11 cellular contexts compared by ENCODE assay signal in the genomic region with DNA sequence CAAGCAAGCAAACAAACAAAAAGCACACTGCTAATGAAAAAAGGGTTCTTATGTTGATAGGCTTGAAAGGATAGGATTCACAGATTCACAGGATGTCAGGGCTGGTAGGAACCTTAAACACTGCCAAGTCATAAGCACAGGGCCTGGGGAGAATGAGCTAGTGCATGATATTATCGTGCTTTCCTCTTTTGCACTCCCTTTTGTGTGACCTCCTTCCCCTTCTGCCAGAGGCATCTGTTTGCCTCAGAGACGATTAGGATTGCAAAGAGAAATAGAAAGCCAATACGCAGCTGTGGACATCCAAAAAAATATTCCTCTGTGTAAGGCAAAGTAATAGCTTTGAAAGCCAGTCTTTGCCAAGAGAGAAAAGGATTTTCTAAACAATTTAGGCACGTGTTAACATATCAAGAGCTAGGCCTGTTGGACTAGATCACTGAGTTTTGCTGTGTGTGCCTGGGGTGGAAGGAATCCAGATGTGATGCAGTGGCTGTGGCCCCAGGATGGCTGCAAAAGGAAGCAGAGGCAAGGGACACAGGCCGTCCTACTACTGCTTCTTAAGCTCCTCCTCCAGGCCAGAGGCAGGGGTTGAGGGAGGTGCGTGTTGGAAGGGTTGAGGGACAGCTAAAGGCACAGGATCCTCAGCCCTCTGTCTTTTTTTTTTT. TPM values are rescaled to one million over a fixed set of nuclear protein-coding genes. Genes with fewer than 3 reads are reported as not detected.
DNase-seq lines count a peak whose midpoint lies in the region; ATAC-seq and TF ChIP-seq lines count a peak whose summit lies in the region.
"Had no signal": no experiment of that assay in that cellular context is flagged by ENCODE, and none has a peak within 500 bp of the region (broad histone marks: within the 10 kb centered on the region; RNA-seq: fewer than 3 reads in every experiment).

No MANE protein-coding gene starts in this region.

- no peak overlapping the region for H3K4me3 ChIP-seq in CD4-positive, CD25-positive, alpha-beta regulatory T cell (ENCODE audit: low read depth, low read length)
- no peak overlapping the region for H3K4me3 ChIP-seq in muscle layer of colon (ENCODE audit: low read depth in 1 of 2, low read length in 2 of 2)

- H3K4me3 Mint-ChIP-seq in CD4-positive, CD25-positive, alpha-beta regulatory T cell: no peak overlapping the region
- H3K4me3 Mint-ChIP-seq in CD14-positive monocyte: no peak overlapping the region

- H3K27me3 Mint-ChIP-seq in CD4-positive, CD25-positive, alpha-beta regulatory T cell: peaks cover 6% of the 10 kb centered on the region
- peaks cover 3 to 8% (median 4%) of the 10 kb centered on the region in 3 donors for H3K27me3 Mint-ChIP-seq in CD14-positive monocyte (ENCODE audit: low read depth in 3 of 3)

- H3K4me1 Mint-ChIP-seq in CD4-positive, CD25-positive, alpha-beta regulatory T cell: peaks cover 4 to 15% (median 10%) of the 10 kb centered on the region in 4 donors
- H3K4me1 Mint-ChIP-seq in CD14-positive monocyte: peaks cover 16% of the 10 kb centered on the region

- no peaks in the 10 kb centered on the region for H3K9me3 Mint-ChIP-seq in CD4-positive, CD25-positive, alpha-beta regulatory T cell
- peaks cover 0 to 12% (median 4%) of the 10 kb centered on the region in 7 donors for H3K9me3 Mint-ChIP-seq in CD14-positive monocyte

- H3K27me3 ChIP-seq in CD4-positive, CD25-positive, alpha-beta regulatory T cell (ENCODE audit: control insufficient read depth, insufficient read depth, low read length): no peaks in the 10 kb centered on the region
- no peaks in the 10 kb centered on the region for H3K27me3 ChIP-seq in muscle layer of colon (ENCODE audit: control insufficient read depth in 1 of 2, insufficient read depth in 2 of 2, low read length in 2 of 2)

- peak overlapping the region in 2 of 3 donors; percentile 11 to 79 for H3K27ac Mint-ChIP-seq in CD4-positive, CD25-positive, alpha-beta regulatory T cell
- H3K27ac Mint-ChIP-seq in CD14-positive monocyte: no peak overlapping the region

- H3K36me3 Mint-ChIP-seq in CD4-positive, CD25-positive, alpha-beta regulatory T cell: no peaks in the 10 kb centered on the region
- H3K36me3 Mint-ChIP-seq in CD14-positive monocyte: no peaks in the 10 kb centered on the region

- intact Hi-C loops in CD14-positive monocyte (cut with micrococcal nuclease): no loop called here

- H3K4me1 ChIP-seq in CD4-positive, CD25-positive, alpha-beta regulatory T cell (ENCODE audit: control insufficient read depth, insufficient read depth, low read length, poor library complexity, severe bottlenecking): peaks cover 8% of the 10 kb centered on the region
- peaks cover 23% of the 10 kb centered on the region for H3K4me1 ChIP-seq in muscle layer of colon (ENCODE audit: insufficient read depth, low read length)

- no peaks in the 10 kb centered on the region for H3K9me3 ChIP-seq in CD4-positive, CD25-positive, alpha-beta regulatory T cell (ENCODE audit: control insufficient read depth in 2 of 2, low read length in 2 of 2)
- H3K9me3 ChIP-seq in muscle layer of colon (ENCODE audit: low read length): no peaks in the 10 kb centered on the region

- TF ChIP-seq CTCF in CD14-positive monocyte (IDR thresholded peaks at IDR 0.05): no peak

- no peak overlapping the region for H3K9ac ChIP-seq in muscle layer of colon (ENCODE audit: low read length)

- DNase-seq in CD4-positive, CD25-positive, alpha-beta regulatory T cell: no peak
- DNase-seq in NCI-H446 treated with DMSO at 0.1 percent for 48 hours (lab: John Stamatoyannopoulos, UW) (peak; percentile 40), CD14-positive monocyte (ENCODE audit: low spot score) (no peak), germinal center (ENCODE audit: low spot score) (no peak), hippocampal formation (lab: John Stamatoyannopoulos, UW) (no peak)
- DNase-seq: activated CD4-positive, alpha-beta T cell treated with anti-CD3 and anti-CD28 coated beads for 4 hours; central memory CD4-positive, alpha-beta T cell had no signal

- H3K27ac ChIP-seq in CD4-positive, CD25-positive, alpha-beta regulatory T cell (ENCODE audit: insufficient read depth, low read length, poor library complexity, severe bottlenecking): no peak overlapping the region
- peak overlapping the region; percentile 30 for H3K27ac ChIP-seq in muscle layer of colon (ENCODE audit: low read depth, low read length)

- ATAC-seq in CD4-positive, CD25-positive, alpha-beta regulatory T cell (ENCODE audit: low read depth in 2 of 2): no peak
- ATAC-seq in esophagus mucosa: peak; percentile 18
- ATAC-seq in GM18517 (IDR thresholded peaks at IDR 0.05; ENCODE audit: unreplicated experiment): no peak

- H3K36me3 ChIP-seq in CD4-positive, CD25-positive, alpha-beta regulatory T cell (ENCODE audit: control insufficient read depth, insufficient read depth, low read length): no peaks in the 10 kb centered on the region
- H3K36me3 ChIP-seq in muscle layer of colon (ENCODE audit: insufficient read depth, low read length): no peaks in the 10 kb centered on the region

RNA-seq across cellular contexts. Expression of a gene that starts 30.6 kb away (rescaled TPM):
- total RNA-seq in CD4-positive, CD25-positive, alpha-beta regulatory T cell: not detected
- polyA plus RNA-seq in CD4-positive, CD25-positive, alpha-beta regulatory T cell: not detected
- total RNA-seq in esophagus mucosa: not detected
- polyA plus RNA-seq in CD14-positive monocyte: under 1 TPM in 1 of 2 donors, not detected in 1; 0.05 TPM
- total RNA-seq: lung microvascular endothelial cell had no signal

Comparison
In these comparisons a context has a peak if more than half of its experiments do, and no peak if none do; other contexts are left out.
1. H3K27ac Mint-ChIP-seq: peak in CD4-positive, CD25-positive, alpha-beta regulatory T cell (2 of 3); none in CD14-positive monocyte (0 of 7).